Comparison of ENCODE assay signal across 16 cellular contexts in genomic region chr2:239024226-239024625, GRCh38.
"Had no signal": no experiment of that assay in that cellular context is flagged by ENCODE, and none has a peak within 500 bp of the region (broad histone marks: within the 10 kb centered on the region; RNA-seq: fewer than 3 reads in every experiment).

No MANE protein-coding gene starts in this region.

- H3K4me1 Mint-ChIP-seq: naive thymus-derived CD4-positive, alpha-beta T cell; stimulated activated memory B cell treated with anti-CD40 and anti-IgM and Interleukin-4, amounts not matched to agents 10 μg/mL and 1 μg/mL and 100 μg/mL, for 72 hours; stimulated activated naive CD8-positive, alpha-beta T cell treated with anti-CD3 and anti-CD28 coated beads, Interleukin-15, amount 100 ng/mL, for 72 hours had no signal

- H3K4me3 Mint-ChIP-seq: naive thymus-derived CD4-positive, alpha-beta T cell; stimulated activated memory B cell treated with anti-CD40 and anti-IgM and Interleukin-4, amounts not matched to agents 10 μg/mL and 1 μg/mL and 100 μg/mL, for 72 hours; stimulated activated naive CD8-positive, alpha-beta T cell treated with anti-CD3 and anti-CD28 coated beads, Interleukin-15, amount 100 ng/mL, for 72 hours had no signal

- DNase-seq: cerebellar nuclear complex; colonic mucosa; dermis blood vessel endothelial cell; erythroblast; foreskin keratinocyte; kidney; left colon; mammary epithelial cell; naive thymus-derived CD4-positive, alpha-beta T cell; stimulated activated CD4-positive, alpha-beta T cell treated with anti-CD3 and anti-CD28 coated beads, Interleukin-15, amount 100 ng/mL, for 24 hours; stimulated activated CD4-positive, alpha-beta T cell treated with anti-CD3 and anti-CD28 coated beads, Interleukin-1b, Interleukin-23, amount 100 ng/mL, for 48 hours; stimulated activated CD4-positive, alpha-beta T cell treated with anti-CD3 and anti-CD28 coated beads, Interleukin-4, amount 100 ng/mL, for 24 hours; stimulated activated naive CD8-positive, alpha-beta T cell treated with anti-CD3 and anti-CD28 coated beads, Interleukin-15, amount 100 ng/mL, for 72 hours; testis had no signal

- H3K27ac Mint-ChIP-seq: naive thymus-derived CD4-positive, alpha-beta T cell; stimulated activated memory B cell treated with anti-CD40 and anti-IgM and Interleukin-4, amounts not matched to agents 10 μg/mL and 1 μg/mL and 100 μg/mL, for 72 hours; stimulated activated naive CD8-positive, alpha-beta T cell treated with anti-CD3 and anti-CD28 coated beads, Interleukin-15, amount 100 ng/mL, for 72 hours had no signal

- ATAC-seq: left colon; naive thymus-derived CD4-positive, alpha-beta T cell; right cardiac atrium; stimulated activated memory B cell treated with anti-CD40 and anti-IgM and Interleukin-4, amounts not matched to agents 10 μg/mL and 1 μg/mL and 100 μg/mL, for 72 hours; stimulated activated naive CD8-positive, alpha-beta T cell treated with anti-CD3 and anti-CD28 coated beads, Interleukin-15, amount 100 ng/mL, for 72 hours had no signal

- H3K36me3 Mint-ChIP-seq: naive thymus-derived CD4-positive, alpha-beta T cell; stimulated activated memory B cell treated with anti-CD40 and anti-IgM and Interleukin-4, amounts not matched to agents 10 μg/mL and 1 μg/mL and 100 μg/mL, for 72 hours had no signal

- H3K9me3 Mint-ChIP-seq: stimulated activated memory B cell treated with anti-CD40 and anti-IgM and Interleukin-4, amounts not matched to agents 10 μg/mL and 1 μg/mL and 100 μg/mL, for 72 hours; stimulated activated naive CD8-positive, alpha-beta T cell treated with anti-CD3 and anti-CD28 coated beads, Interleukin-15, amount 100 ng/mL, for 72 hours had no signal
